In the genomic region with DNA sequence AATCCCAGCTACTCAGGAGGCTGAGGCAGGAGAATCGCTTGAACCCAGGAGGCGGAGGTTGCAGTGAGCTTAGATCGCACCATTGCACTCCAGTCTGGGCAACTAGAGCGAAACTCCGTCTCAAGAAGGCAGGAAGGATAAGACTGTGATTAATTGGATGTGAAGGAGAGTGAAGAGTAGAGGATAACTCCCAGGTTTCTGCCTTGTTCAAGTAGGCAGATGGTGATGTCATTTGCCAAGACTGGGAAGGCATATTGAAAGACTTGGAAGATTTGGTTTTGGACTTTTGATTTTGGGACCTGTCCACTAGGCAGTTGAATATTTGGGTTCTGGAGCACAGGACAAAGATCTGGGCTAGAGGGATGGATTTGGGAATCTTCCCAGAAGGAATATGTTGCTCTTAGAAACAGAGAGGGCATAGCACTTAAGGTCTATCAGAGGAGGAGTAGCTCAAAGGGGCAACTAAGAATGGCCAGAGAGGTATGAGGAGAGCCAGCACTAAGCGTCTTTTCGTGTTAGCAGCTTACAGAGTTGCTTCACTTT, we compare ENCODE assay signal across 10 cellular contexts. TPM values are rescaled to one million over a fixed set of nuclear protein-coding genes. Genes with fewer than 3 reads are reported as not detected.
DNase-seq lines count a peak whose midpoint lies in the region; ATAC-seq and TF ChIP-seq lines count a peak whose summit lies in the region.
"Had no signal": no experiment of that assay in that cellular context is flagged by ENCODE, and none has a peak within 500 bp of the region (broad histone marks: within the 10 kb centered on the region; RNA-seq: fewer than 3 reads in every experiment).

No MANE protein-coding gene starts in this region.

- no peak for TF ChIP-seq POLR2A in breast epithelium (IDR thresholded peaks at IDR 0.05)

- H3K27ac ChIP-seq in breast epithelium (peak overlapping the region; percentile 69 to 75), lung (ENCODE audit: low read depth in 1 of 2, low read length in 1 of 2) (peak overlapping the region; percentile 25 to 70), aorta (ENCODE audit: low read depth in 1 of 2, low read length in 2 of 2) (peak overlapping the region; percentile 84 to 93)
- H3K27ac ChIP-seq: BLaER1 treated with 17β-estradiol and CSF1 and Interleukin-3, amounts not matched to agents 10 nM and 100 nM had no signal

- DNase-seq in left cardiac atrium (no peak), Right ventricle myocardium superior (no peak), breast epithelium (ENCODE audit: low spot score in 2 of 2) (no peak), lung (ENCODE audit: low spot score) (no peak), aorta (no peak), 8988T (no peak), occipital lobe (lab: John Stamatoyannopoulos, UW) (no peak)
- DNase-seq: NCI-H2107 had no signal

- TF ChIP-seq CTCF in breast epithelium (IDR thresholded peaks at IDR 0.05): no peak
- TF ChIP-seq CTCF in lung (IDR thresholded peaks at IDR 0.05; ENCODE audit: control extremely low read depth, extremely low read depth): no peak

- H3K4me1 ChIP-seq in breast epithelium (no peaks in the 10 kb centered on the region), lung (ENCODE audit: control insufficient read depth in 2 of 2, insufficient read depth in 2 of 2, low read length in 2 of 2) (peaks cover 6 to 11% of the 10 kb centered on the region in 2 donors), aorta (ENCODE audit: control insufficient read depth in 1 of 2, insufficient read depth in 2 of 2, low read length in 2 of 2) (peaks cover 3 to 7% of the 10 kb centered on the region in 2 donors)

- ATAC-seq in left cardiac atrium: peak; percentile 13 to 46
- ATAC-seq in Right ventricle myocardium superior (ENCODE audit: poor library complexity): no peak
- ATAC-seq in lung (ENCODE audit: insufficient read depth, low FRiP score): no peak
- ATAC-seq in aorta (ENCODE audit: low FRiP score): no peak
- ATAC-seq in GM21367 (IDR thresholded peaks at IDR 0.05; ENCODE audit: unreplicated experiment): no peak

- H3K9me3 ChIP-seq in breast epithelium: no peaks in the 10 kb centered on the region
- no peaks in the 10 kb centered on the region for H3K9me3 ChIP-seq in lung (ENCODE audit: control insufficient read depth in 2 of 2, insufficient read depth in 1 of 2, low read length in 1 of 2)
- no peaks in the 10 kb centered on the region for H3K9me3 ChIP-seq in aorta (ENCODE audit: control insufficient read depth, low read length)

- H3K36me3 ChIP-seq in breast epithelium (no peaks in the 10 kb centered on the region), lung (ENCODE audit: control insufficient read depth in 2 of 2, insufficient read depth in 2 of 2, low read length in 2 of 2) (no peaks in the 10 kb centered on the region), aorta (ENCODE audit: control insufficient read depth in 1 of 2, insufficient read depth in 2 of 2, low read length in 1 of 2) (no peaks in the 10 kb centered on the region)

- 73 to 87% methylated on average over 7 of the region's 7 CpGs for WGBS in lung, 2 donors
- WGBS in aorta, 2 donors: 60 to 65% methylated on average over 7 of the region's 7 CpGs

- H3K4me3 ChIP-seq in breast epithelium: no peak overlapping the region
- no peak overlapping the region for H3K4me3 ChIP-seq in lung
- H3K4me3 ChIP-seq in aorta (ENCODE audit: low read length in 2 of 2): no peak overlapping the region
- H3K4me3 ChIP-seq: BLaER1 treated with 17β-estradiol and CSF1 and Interleukin-3, amounts not matched to agents 10 nM and 100 nM had no signal

- intact Hi-C loops in left cardiac atrium (cut with DNase I): loop anchor here in 1 of 2 donors (5.0 kb wide), 1 partner anchor 43 kb away; no protein-coding TSS in a partner anchor
- intact Hi-C loops in Right ventricle myocardium superior (cut with DNase I): loop anchor here (10.0 kb wide), 1 partner anchor 50 kb away; no protein-coding TSS in a partner anchor
- intact Hi-C loops in breast epithelium (cut with DNase I; ENCODE audit: low total_unique reads): no loop called here
- intact Hi-C loops in aorta (cut with DNase I): loop anchor here in 1 of 2 donors (10.0 kb wide), 1 partner anchor 60 kb away; no protein-coding TSS in a partner anchor

- H3K27me3 ChIP-seq in breast epithelium (no peaks in the 10 kb centered on the region), lung (ENCODE audit: control insufficient read depth, insufficient read depth) (no peaks in the 10 kb centered on the region), aorta (ENCODE audit: control insufficient read depth in 1 of 2, insufficient read depth in 2 of 2, low read length in 1 of 2) (no peaks in the 10 kb centered on the region)
- H3K27me3 ChIP-seq: BLaER1 treated with 17β-estradiol and CSF1 and Interleukin-3, amounts not matched to agents 10 nM and 100 nM had no signal

RNA-seq across cellular contexts. Expression of gene GARRE1, which starts 20.0 kb away (rescaled TPM):
- total RNA-seq in left cardiac atrium: 10 to 100 TPM; 20.9 to 30.5 TPM
- 15.3 TPM for total RNA-seq in Right ventricle myocardium superior
- 10 to 100 TPM; 21.0 to 43.9 (median 25.2) TPM for total RNA-seq in breast epithelium
- 10 to 100 TPM; 19.2 to 69.0 TPM for total RNA-seq in lung
- 10 to 100 TPM in 1 of 2 donors, 1 to 10 TPM in 1; 6.7 to 10.1 TPM for polyA plus RNA-seq in lung
- total RNA-seq in aorta: 10 to 100 TPM; 49.0 to 73.2 TPM
- polyA plus RNA-seq in aorta: 10 to 100 TPM in 1 of 2 donors, 1 to 10 TPM in 1; 3.0 to 11.3 TPM
- total RNA-seq in occipital lobe: 20.7 TPM

Comparison
In these comparisons a context has a peak if more than half of its experiments do, and no peak if none do; other contexts are left out.
1. ATAC-seq: peak in left cardiac atrium (2 of 2); none in Right ventricle myocardium superior (single experiment), lung (single experiment), aorta (single experiment) and GM21367 (single experiment).
2. Peak in every context shown above with its lines, with median percentiles within 50 percentile points of each other: H3K27ac ChIP-seq.